Comparison of ENCODE assay signal across 23 cellular contexts in the genomic region with DNA sequence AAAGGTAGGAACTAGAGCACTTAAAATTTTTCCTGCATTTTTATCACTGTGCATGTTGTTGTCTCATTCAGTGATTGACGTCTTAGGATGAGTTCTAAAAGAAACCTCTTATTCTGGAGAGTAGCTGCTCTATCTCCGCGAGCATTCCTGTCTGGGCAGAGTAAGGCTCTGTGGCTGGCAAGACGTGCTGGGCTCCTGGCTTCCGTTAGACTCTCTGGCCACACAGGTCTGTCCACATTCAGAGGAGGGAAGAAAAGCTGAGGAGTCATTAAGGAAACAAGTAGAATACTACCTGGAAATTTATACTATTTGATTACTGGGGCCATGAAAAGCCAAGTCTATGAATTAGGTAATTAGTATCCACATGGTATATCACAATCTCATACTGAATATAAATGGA.
DNase-seq lines count a peak whose midpoint lies in the region; ATAC-seq, FAIRE-seq and TF ChIP-seq lines count a peak whose summit lies in the region.
"Had no signal": no experiment of that assay in that cellular context is flagged by ENCODE, and none has a peak within 500 bp of the region (broad histone marks: within the 10 kb centered on the region; RNA-seq: fewer than 3 reads in every experiment).

No MANE protein-coding gene starts in this region.

- H2AFZ ChIP-seq in smooth muscle cell (ENCODE audit: low read depth) (no peak overlapping the region), HepG2 (ENCODE audit: low read length) (no peak overlapping the region)

- CTCF ChIA-PET in HepG2 (lab: Yijun Ruan, JAX; ENCODE audit: low intra/inter-chr PET ratio, low total read pairs), result no interaction called here

- H3K27ac ChIP-seq in foreskin keratinocyte (no peak overlapping the region), smooth muscle cell (ENCODE audit: low read depth) (peak overlapping the region; percentile 66), HepG2 (ENCODE audit: extremely low read length, insufficient read depth, low read length) (no peak overlapping the region)
- H3K27ac ChIP-seq: BLaER1 had no signal

- H3K4me1 ChIP-seq in foreskin keratinocyte (peaks cover 15% of the 10 kb centered on the region), smooth muscle cell (ENCODE audit: low read depth) (peaks cover 4% of the 10 kb centered on the region), HepG2 (ENCODE audit: insufficient read depth, low read length) (no peaks in the 10 kb centered on the region)

- H3K27me3 Mint-ChIP-seq in activated T-helper 17 cell treated with anti-CD3 and anti-CD28 coated beads, Interleukin-2, amount 50 U/mL, for 72 hours, result no peaks in the 10 kb centered on the region
- no peaks in the 10 kb centered on the region for H3K27me3 Mint-ChIP-seq in immature natural killer cell (ENCODE audit: low read depth in 3 of 3)
- H3K27me3 Mint-ChIP-seq: CD4-positive, alpha-beta T cell had no signal

- H3K9me3 Mint-ChIP-seq in activated T-helper 17 cell treated with anti-CD3 and anti-CD28 coated beads, Interleukin-2, amount 50 U/mL, for 72 hours, result no peaks in the 10 kb centered on the region
- H3K9me3 Mint-ChIP-seq in immature natural killer cell, result peaks cover 0 to 4% (median 0%) of the 10 kb centered on the region in 6 donors
- H3K9me3 Mint-ChIP-seq: CD4-positive, alpha-beta T cell had no signal

- H4K20me1 ChIP-seq in smooth muscle cell (ENCODE audit: low read depth), result no peaks in the 10 kb centered on the region
- no peaks in the 10 kb centered on the region for H4K20me1 ChIP-seq in HepG2 (ENCODE audit: insufficient read depth, low read length)
- H4K20me1 ChIP-seq: BLaER1 had no signal

- H3K27me3 ChIP-seq in foreskin keratinocyte (no peaks in the 10 kb centered on the region), smooth muscle cell (ENCODE audit: low read depth) (no peaks in the 10 kb centered on the region), HepG2 (ENCODE audit: control insufficient read depth in 1 of 2, insufficient read depth in 2 of 2, low read length in 2 of 2) (no peaks in the 10 kb centered on the region)
- H3K27me3 ChIP-seq: BLaER1, MG63 had no signal

- H3K9me3 ChIP-seq in smooth muscle cell (replicated peaks; ENCODE audit: low read depth) (peaks cover 9% of the 10 kb centered on the region), HepG2 (ENCODE audit: low read length) (no peaks in the 10 kb centered on the region)

- TF ChIP-seq EP300 in HepG2 (IDR thresholded peaks at IDR 0.05; ENCODE audit: low read depth in 2 of 2, low read length in 2 of 2) (no peak), HepG2 (CRISPR knock-in tag; IDR thresholded peaks at IDR 0.05; ENCODE audit: borderline replicate concordance) (no peak)

- H3K9ac ChIP-seq in smooth muscle cell (ENCODE audit: low read depth) (no peak overlapping the region), HepG2 (ENCODE audit: insufficient read depth, low read depth, low read length) (no peak overlapping the region)
- H3K9ac ChIP-seq: BLaER1 had no signal

- no peak for TF ChIP-seq POLR2A in HepG2 (IDR thresholded peaks at IDR 0.05; ENCODE audit: insufficient read depth in 1 of 2, low read depth in 2 of 2, low read length in 2 of 2)

- FAIRE-seq in HepG2 (lab: Jason Lieb, UNC), result no peak
- FAIRE-seq: GM12878 had no signal

- H3K36me3 Mint-ChIP-seq in activated T-helper 17 cell treated with anti-CD3 and anti-CD28 coated beads, Interleukin-2, amount 50 U/mL, for 72 hours (ENCODE audit: low read depth), result peaks cover 35% of the 10 kb centered on the region
- H3K36me3 Mint-ChIP-seq in immature natural killer cell, result peaks cover 14 to 33% (median 20%) of the 10 kb centered on the region in 3 donors

- ATAC-seq in activated T-helper 17 cell treated with anti-CD3 and anti-CD28 coated beads, Interleukin-2, amount 50 U/mL, for 72 hours (replicated peaks), result no peak
- no peak for ATAC-seq in foreskin keratinocyte
- no peak for ATAC-seq in HG03460 (IDR thresholded peaks at IDR 0.05; ENCODE audit: unreplicated experiment)
- no peak for ATAC-seq in HepG2
- ATAC-seq: GM12878, Panc1 had no signal

- peak overlapping the region; percentile 25 for H3K27ac Mint-ChIP-seq in activated T-helper 17 cell treated with anti-CD3 and anti-CD28 coated beads, Interleukin-2, amount 50 U/mL, for 72 hours
- H3K27ac Mint-ChIP-seq in immature natural killer cell, result peak overlapping the region in 1 of 6 donors; percentile 74
- H3K27ac Mint-ChIP-seq: CD4-positive, alpha-beta T cell; HFFc6 had no signal

- H3F3A ChIP-seq in smooth muscle cell (ENCODE audit: low read depth), result peaks cover 7% of the 10 kb centered on the region

- H3K4me1 Mint-ChIP-seq in activated T-helper 17 cell treated with anti-CD3 and anti-CD28 coated beads, Interleukin-2, amount 50 U/mL, for 72 hours, result no peaks in the 10 kb centered on the region
- no peaks in the 10 kb centered on the region for H3K4me1 Mint-ChIP-seq in immature natural killer cell

- DNase-seq in LNCaP clone FGC (ENCODE audit: low read depth) (peak; percentile 65), foreskin keratinocyte (peak; percentile 11 to 47), smooth muscle cell (lab: John Stamatoyannopoulos, UW; ENCODE audit: unreplicated experiment) (no peak), AG08395 (ENCODE audit: low spot score) (no peak), HepG2 (ENCODE audit: low spot score) (no peak), immature natural killer cell (no peak)
- DNase-seq: CD4-positive, alpha-beta T cell; COR-L47; DMS79; H7; HFFc6; MG63; NCI-H1048; NCI-H1436; NCI-H1930; NCI-H226; NCI-H510A treated with DMSO at 0.1 percent for 48 hours; NCI-H748 treated with DMSO at 0.1 percent for 48 hours had no signal

- no peak overlapping the region for H3K4me3 Mint-ChIP-seq in activated T-helper 17 cell treated with anti-CD3 and anti-CD28 coated beads, Interleukin-2, amount 50 U/mL, for 72 hours
- H3K4me3 Mint-ChIP-seq in immature natural killer cell, result no peak overlapping the region
- H3K4me3 Mint-ChIP-seq: CD4-positive, alpha-beta T cell; HFFc6 had no signal

- 58% methylated on average over 5 of the region's 5 CpGs for WGBS in smooth muscle cell (ENCODE audit: low lambda C conversion rate)
- WGBS in HepG2 (ENCODE audit: low lambda C conversion rate), result 94% methylated on average over 5 of the region's 5 CpGs

- in situ Hi-C loops in HepG2 (cut with HindIII; ENCODE audit: extremely low pct_ligation_motif_present, low pct_unique_long_range_greater_than_20kb), result no loop called here

- peak overlapping the region; percentile 34 for H3K4me2 ChIP-seq in smooth muscle cell
- no peak overlapping the region for H3K4me2 ChIP-seq in HepG2 (ENCODE audit: low read depth, low read length)
- H3K4me2 ChIP-seq: BLaER1 had no signal

- intact Hi-C loops in HepG2 (cut with micrococcal nuclease; ENCODE audit: unreplicated experiment), result no loop called here

- BruUV-seq in HepG2 (replicated peaks; lab: Mats Ljungman, UMichigan), result no TSS peak

- POLR2A ChIA-PET in HepG2 (lab: Yijun Ruan, JAX), result no interaction called here

- H3K4me3 ChIP-seq in LNCaP clone FGC (ENCODE audit: low read depth, low read length) (no peak overlapping the region), smooth muscle cell (no peak overlapping the region), HepG2 (replicated peaks in 1 of 3; ENCODE audit: insufficient read depth in 1 of 3, low read depth in 2 of 3, low read length in 3 of 3) (no peak overlapping the region)
- H3K4me3 ChIP-seq: BLaER1, GM12878, MG63 had no signal

- H3K79me2 ChIP-seq in smooth muscle cell (ENCODE audit: low read depth) (no peaks in the 10 kb centered on the region), HepG2 (ENCODE audit: insufficient read depth, low read length) (no peaks in the 10 kb centered on the region)

- TF ChIP-seq RAD21 in HepG2 (CRISPR knock-in tag; IDR thresholded peaks at IDR 0.05), result no peak

- TF ChIP-seq CTCF in LNCaP clone FGC (IDR thresholded peaks at IDR 0.05; ENCODE audit: control insufficient read depth, extremely low read depth, insufficient read depth) (no peak), foreskin keratinocyte (conservative IDR thresholded peaks at IDR 0.05) (no peak), smooth muscle cell (IDR thresholded peaks at IDR 0.05; ENCODE audit: borderline replicate concordance, insufficient read depth, poor library complexity, severe bottlenecking) (no peak), HepG2 (CRISPR knock-in tag; IDR thresholded peaks at IDR 0.05) (no peak)

- no peaks in the 10 kb centered on the region for H3K36me3 ChIP-seq in smooth muscle cell (ENCODE audit: low read depth)
- no peaks in the 10 kb centered on the region; a peak in 2 of 5 replicates for H3K36me3 ChIP-seq in HepG2 (replicated peaks in 1 of 2; ENCODE audit: control insufficient read depth in 1 of 2, insufficient read depth in 2 of 2, low read length in 2 of 2)
- H3K36me3 ChIP-seq: MG63 had no signal

TF ChIP-seq in HepG2, 621 proteins besides CTCF, POLR2A, EP300 and RAD21 (continues in another document):
- no peak for TF ChIP-seq ZNF569 (CRISPR knock-in tag; IDR thresholded peaks at IDR 0.05; ENCODE audit: borderline replicate concordance)
- no peak for TF ChIP-seq EHMT2 (IDR thresholded peaks at IDR 0.05; ENCODE audit: borderline replicate concordance, low read depth, low read length)
- TF ChIP-seq, protein P1, sequence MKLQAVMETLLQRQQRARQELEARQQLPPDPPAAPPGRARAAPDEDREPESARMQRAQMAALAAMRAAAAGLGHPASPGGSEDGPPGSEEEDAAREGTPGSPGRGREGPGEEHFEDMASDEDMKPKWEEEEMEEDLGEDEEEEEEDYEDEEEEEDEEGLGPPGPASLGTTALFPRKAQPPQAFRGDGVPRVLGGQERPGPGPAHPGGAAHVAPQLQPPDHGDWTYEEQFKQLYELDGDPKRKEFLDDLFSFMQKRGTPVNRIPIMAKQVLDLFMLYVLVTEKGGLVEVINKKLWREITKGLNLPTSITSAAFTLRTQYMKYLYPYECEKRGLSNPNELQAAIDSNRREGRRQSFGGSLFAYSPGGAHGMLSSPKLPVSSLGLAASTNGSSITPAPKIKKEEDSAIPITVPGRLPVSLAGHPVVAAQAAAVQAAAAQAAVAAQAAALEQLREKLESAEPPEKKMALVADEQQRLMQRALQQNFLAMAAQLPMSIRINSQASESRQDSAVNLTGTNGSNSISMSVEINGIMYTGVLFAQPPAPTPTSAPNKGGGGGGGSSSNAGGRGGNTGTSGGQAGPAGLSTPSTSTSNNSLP (IDR thresholded peaks at IDR 0.05; ENCODE audit: low read depth, low read length), result no peak

Comparison
In these comparisons a context has a peak if more than half of its experiments do, and no peak if none do; other contexts are left out.
1. DNase-seq: peak in LNCaP clone FGC (single experiment) and foreskin keratinocyte (2 of 2); none in smooth muscle cell (single experiment), AG08395 (single experiment), HepG2 (single experiment) and immature natural killer cell (0 of 3).